ENCODE assay signal across 14 cellular contexts in genomic region chr3:122247825-122248185, GRCh38.
DNase-seq lines count a peak whose midpoint lies in the region; ATAC-seq and TF ChIP-seq lines count a peak whose summit lies in the region.
"Had no signal": no experiment of that assay in that cellular context is flagged by ENCODE, and none has a peak within 500 bp of the region (broad histone marks: within the 10 kb centered on the region; RNA-seq: fewer than 3 reads in every experiment).

No MANE protein-coding gene starts in this region.

- in situ Hi-C loops in gastrocnemius medialis (cut with MboI; ENCODE audit: low sequenced_read_pairs in 4 of 4) = no loop called here

- H3K9me3 ChIP-seq in adrenal gland (replicated peaks in 1 of 3) (no peaks in the 10 kb centered on the region), gastrocnemius medialis (no peaks in the 10 kb centered on the region)
- H3K9me3 ChIP-seq: colonic mucosa had no signal

- DNase-seq in adrenal gland = no peak
- DNase-seq in stimulated activated effector memory CD8-positive, alpha-beta T cell treated with anti-CD3 and anti-CD28 coated beads, Interleukin-12 subunit alpha, Interleukin-12 subunit beta, amount 100 ng/mL, for 72 hours (ENCODE audit: low spot score in 2 of 2) = no peak
- DNase-seq in NCI-H1436 (lab: John Stamatoyannopoulos, UW) = no peak
- no peak for DNase-seq in NCI-H2107 (lab: John Stamatoyannopoulos, UW)
- no peak for DNase-seq in gastrocnemius medialis
- DNase-seq: activated CD8-positive, alpha-beta T cell treated with anti-CD3 and anti-CD28 coated beads for 36 hours; colonic mucosa; DND-41; HCEC 1CT; T-helper 2 cell had no signal

- H3K4me1 ChIP-seq in adrenal gland (replicated peaks in 1 of 2) = no peaks in the 10 kb centered on the region
- no peaks in the 10 kb centered on the region for H3K4me1 ChIP-seq in gastrocnemius medialis
- H3K4me1 ChIP-seq: colonic mucosa had no signal

- no peak overlapping the region for H3K4me3 Mint-ChIP-seq in stimulated activated effector memory CD8-positive, alpha-beta T cell treated with anti-CD3 and anti-CD28 coated beads, Interleukin-12 subunit alpha, Interleukin-12 subunit beta, amount 100 ng/mL, for 72 hours
- H3K4me3 Mint-ChIP-seq: activated CD8-positive, alpha-beta T cell treated with anti-CD3 and anti-CD28 coated beads for 36 hours; activated naive CD8-positive, alpha-beta T cell; stimulated activated naive CD8-positive, alpha-beta T cell treated with anti-CD3 and anti-CD28 coated beads, Interleukin-15, Interleukin-2, amounts not matched to agents 100 ng/mL and 50 ng/mL, for 24 hours had no signal

- no peaks in the 10 kb centered on the region for H3K27me3 ChIP-seq in adrenal gland
- no peaks in the 10 kb centered on the region for H3K27me3 ChIP-seq in gastrocnemius medialis
- H3K27me3 ChIP-seq: colonic mucosa had no signal

- TF ChIP-seq POLR2A in adrenal gland (IDR thresholded peaks at IDR 0.05) (no peak), gastrocnemius medialis (IDR thresholded peaks at IDR 0.05) (no peak)

- H3K36me3 ChIP-seq in adrenal gland (replicated peaks in 1 of 2) (no peaks in the 10 kb centered on the region), gastrocnemius medialis (no peaks in the 10 kb centered on the region)
- H3K36me3 ChIP-seq: colonic mucosa had no signal

- no peak overlapping the region for H3K4me3 ChIP-seq in adrenal gland
- no peak overlapping the region for H3K4me3 ChIP-seq in gastrocnemius medialis
- H3K4me3 ChIP-seq: colonic mucosa had no signal

- WGBS in adrenal gland, 4 donors = 66 to 84% (median 71%) methylated on average over 5 of the region's 5 CpGs

- TF ChIP-seq CTCF in adrenal gland (IDR thresholded peaks at IDR 0.05) = no peak
- TF ChIP-seq CTCF in gastrocnemius medialis (IDR thresholded peaks at IDR 0.05 in 4 of 5, conservative IDR thresholded peaks at IDR 0.05 in 1 of 5) = no peak

- H3K9me3 Mint-ChIP-seq in stimulated activated effector memory CD8-positive, alpha-beta T cell treated with anti-CD3 and anti-CD28 coated beads, Interleukin-12 subunit alpha, Interleukin-12 subunit beta, amount 100 ng/mL, for 72 hours = no peaks in the 10 kb centered on the region
- H3K9me3 Mint-ChIP-seq: activated CD8-positive, alpha-beta T cell treated with anti-CD3 and anti-CD28 coated beads for 36 hours; stimulated activated naive CD8-positive, alpha-beta T cell treated with anti-CD3 and anti-CD28 coated beads, Interleukin-15, Interleukin-2, amounts not matched to agents 100 ng/mL and 50 ng/mL, for 24 hours had no signal

- H3K4me1 Mint-ChIP-seq in stimulated activated effector memory CD8-positive, alpha-beta T cell treated with anti-CD3 and anti-CD28 coated beads, Interleukin-12 subunit alpha, Interleukin-12 subunit beta, amount 100 ng/mL, for 72 hours = peaks cover 12% of the 10 kb centered on the region

- H3K27ac ChIP-seq in adrenal gland = peak overlapping the region in 3 of 5 donors; percentile 40 to 66 (median 62)
- H3K27ac ChIP-seq in gastrocnemius medialis = no peak overlapping the region
- H3K27ac ChIP-seq: colonic mucosa had no signal

- H3K27ac Mint-ChIP-seq in stimulated activated effector memory CD8-positive, alpha-beta T cell treated with anti-CD3 and anti-CD28 coated beads, Interleukin-12 subunit alpha, Interleukin-12 subunit beta, amount 100 ng/mL, for 72 hours = peak overlapping the region; percentile 47
- H3K27ac Mint-ChIP-seq: activated CD8-positive, alpha-beta T cell treated with anti-CD3 and anti-CD28 coated beads for 36 hours; activated naive CD8-positive, alpha-beta T cell; stimulated activated naive CD8-positive, alpha-beta T cell treated with anti-CD3 and anti-CD28 coated beads, Interleukin-15, Interleukin-2, amounts not matched to agents 100 ng/mL and 50 ng/mL, for 24 hours had no signal

- ATAC-seq in GM18907 (IDR thresholded peaks at IDR 0.05; ENCODE audit: unreplicated experiment) (peak; percentile 66), HG03354 (IDR thresholded peaks at IDR 0.05; ENCODE audit: poor library complexity, severe bottlenecking, unreplicated experiment) (peak; percentile 70), gastrocnemius medialis (no peak)
- ATAC-seq in stimulated activated effector memory CD8-positive, alpha-beta T cell treated with anti-CD3 and anti-CD28 coated beads, Interleukin-12 subunit alpha, Interleukin-12 subunit beta, amount 100 ng/mL, for 72 hours = no peak
- ATAC-seq: activated CD8-positive, alpha-beta T cell treated with anti-CD3 and anti-CD28 coated beads for 36 hours had no signal

- intact Hi-C loops in adrenal gland (cut with DNase I) = no loop called here
- intact Hi-C loops in gastrocnemius medialis (cut with DNase I; ENCODE audit: low total_unique reads) = no loop called here

- no peaks in the 10 kb centered on the region for H3K36me3 Mint-ChIP-seq in stimulated activated effector memory CD8-positive, alpha-beta T cell treated with anti-CD3 and anti-CD28 coated beads, Interleukin-12 subunit alpha, Interleukin-12 subunit beta, amount 100 ng/mL, for 72 hours
- H3K36me3 Mint-ChIP-seq: activated naive CD8-positive, alpha-beta T cell had no signal

Comparison
In these comparisons a context has a peak if more than half of its experiments do, and no peak if none do; other contexts are left out.
1. ATAC-seq: peak in GM18907 (single experiment) and HG03354 (single experiment); none in stimulated activated effector memory CD8-positive, alpha-beta T cell treated with anti-CD3 and anti-CD28 coated beads, Interleukin-12 subunit alpha, Interleukin-12 subunit beta, amount 100 ng/mL, for 72 hours (single experiment) and gastrocnemius medialis (0 of 2).
2. H3K27ac ChIP-seq: peak in adrenal gland (3 of 5); none in gastrocnemius medialis (0 of 4).